ENCODE assay signal across 29 cellular contexts in genomic region chr3:23655749-23656148, GRCh38.
"Had no signal": no experiment of that assay in that cellular context is flagged by ENCODE, and none has a peak within 500 bp of the region (broad histone marks: within the 10 kb centered on the region; RNA-seq: fewer than 3 reads in every experiment).

No MANE protein-coding gene starts in this region.

- H3K9me3 ChIP-seq: colonic mucosa, gastroesophageal sphincter, prostate gland, thoracic aorta, upper lobe of left lung had no signal

- DNase-seq: colonic mucosa; effector memory CD4-positive, alpha-beta T cell; foreskin keratinocyte; heart left ventricle; kidney; left lung; mammary epithelial cell; mesendoderm; midbrain; naive thymus-derived CD4-positive, alpha-beta T cell; stimulated activated CD4-positive, alpha-beta T cell treated with anti-CD3 and anti-CD28 coated beads, Interleukin-2, amount 100 ng/mL, for 24 hours; stimulated activated CD4-positive, alpha-beta T cell treated with anti-CD3 and anti-CD28 coated beads, Interleukin-4, amount 100 ng/mL, for 24 hours; stimulated activated naive CD4-positive, alpha-beta T cell treated with Interleukin-2 at 50 U/mL for 16 hours; upper lobe of left lung had no signal

- H3K27ac ChIP-seq: colonic mucosa, esophagus muscularis mucosa, foreskin keratinocyte, gastroesophageal sphincter, heart left ventricle, hepatocyte, left lung, neural progenitor cell, parathyroid adenoma, prostate gland, right atrium auricular region, thoracic aorta, tibial nerve, upper lobe of left lung had no signal

- H3K27me3 ChIP-seq: colonic mucosa, esophagus muscularis mucosa, gastroesophageal sphincter, heart left ventricle, hepatocyte, left lung, neural progenitor cell, right atrium auricular region, tibial nerve, upper lobe of left lung had no signal

- H3K79me2 ChIP-seq: hepatocyte, parathyroid adenoma had no signal

- FAIRE-seq: endothelial cell of umbilical vein, kidney, urothelium cell line had no signal

- H3K36me3 ChIP-seq: colonic mucosa, esophagus muscularis mucosa, gastroesophageal sphincter, heart left ventricle, left lung, neural progenitor cell, prostate gland, right atrium auricular region, thoracic aorta, tibial nerve, upper lobe of left lung had no signal

- H3K4me3 ChIP-seq: colonic mucosa, esophagus muscularis mucosa, gastroesophageal sphincter, heart left ventricle, hepatocyte, left lung, neural progenitor cell, prostate gland, right atrium auricular region, thoracic aorta, tibial nerve, upper lobe of left lung had no signal

- ATAC-seq: foreskin keratinocyte; gastroesophageal sphincter; heart left ventricle; left lung; naive thymus-derived CD4-positive, alpha-beta T cell; sciatic nerve; stimulated activated effector memory CD8-positive, alpha-beta T cell treated with anti-CD3 and anti-CD28 coated beads, Interleukin-12 subunit alpha, Interleukin-12 subunit beta, amount 100 ng/mL, for 72 hours had no signal

- H3K9me3 Mint-ChIP-seq: stimulated activated effector memory CD8-positive, alpha-beta T cell treated with anti-CD3 and anti-CD28 coated beads, Interleukin-12 subunit alpha, Interleukin-12 subunit beta, amount 100 ng/mL, for 72 hours had no signal

- H3K4me1 Mint-ChIP-seq: stimulated activated effector memory CD8-positive, alpha-beta T cell treated with anti-CD3 and anti-CD28 coated beads, Interleukin-12 subunit alpha, Interleukin-12 subunit beta, amount 100 ng/mL, for 72 hours had no signal

- H3K4me2 ChIP-seq: hepatocyte, neural progenitor cell had no signal

- H3K4me1 ChIP-seq: colonic mucosa, gastroesophageal sphincter, left lung, neural progenitor cell, parathyroid adenoma, prostate gland, right atrium auricular region, upper lobe of left lung had no signal

- H3K27me3 Mint-ChIP-seq: dendritic cell treated with granulocyte-macrophage colony-stimulating factor and Interleukin-4, amounts not matched to agents 40 ng/mL and 50 ng/mL, for 4 days had no signal

- H2AFZ ChIP-seq: hepatocyte, neural progenitor cell, parathyroid adenoma had no signal

- H3K9ac ChIP-seq: neural progenitor cell, parathyroid adenoma had no signal

- H3K27ac Mint-ChIP-seq: dendritic cell treated with granulocyte-macrophage colony-stimulating factor and Interleukin-4, amounts not matched to agents 40 ng/mL and 50 ng/mL, for 4 days; naive thymus-derived CD4-positive, alpha-beta T cell; nephron; neural progenitor cell; stimulated activated effector memory CD8-positive, alpha-beta T cell treated with anti-CD3 and anti-CD28 coated beads, Interleukin-12 subunit alpha, Interleukin-12 subunit beta, amount 100 ng/mL, for 72 hours had no signal

- H3K4me3 Mint-ChIP-seq: dendritic cell treated with granulocyte-macrophage colony-stimulating factor and Interleukin-4, amounts not matched to agents 40 ng/mL and 50 ng/mL, for 4 days; naive thymus-derived CD4-positive, alpha-beta T cell; nephron; neural progenitor cell; stimulated activated effector memory CD8-positive, alpha-beta T cell treated with anti-CD3 and anti-CD28 coated beads, Interleukin-12 subunit alpha, Interleukin-12 subunit beta, amount 100 ng/mL, for 72 hours had no signal

- H3K36me3 Mint-ChIP-seq: stimulated activated effector memory CD8-positive, alpha-beta T cell treated with anti-CD3 and anti-CD28 coated beads, Interleukin-12 subunit alpha, Interleukin-12 subunit beta, amount 100 ng/mL, for 72 hours had no signal
